ENCODE assay signal across 1 cellular context in genomic region chr14:39266871-39267591, GRCh38.
TF ChIP-seq lines count a peak whose summit lies in the region.

No MANE protein-coding gene starts in this region.

TF ChIP-seq in HepG2, 621 proteins besides CTCF, POLR2A, EP300 and RAD21 (continued from another document and continues in another):
- TF ChIP-seq ZNF691 (CRISPR knock-in tag; IDR thresholded peaks at IDR 0.05; ENCODE audit: borderline replicate concordance, low read depth), result no peak; the same call in 1 of the 2 replicates
- TF ChIP-seq, protein P1, sequence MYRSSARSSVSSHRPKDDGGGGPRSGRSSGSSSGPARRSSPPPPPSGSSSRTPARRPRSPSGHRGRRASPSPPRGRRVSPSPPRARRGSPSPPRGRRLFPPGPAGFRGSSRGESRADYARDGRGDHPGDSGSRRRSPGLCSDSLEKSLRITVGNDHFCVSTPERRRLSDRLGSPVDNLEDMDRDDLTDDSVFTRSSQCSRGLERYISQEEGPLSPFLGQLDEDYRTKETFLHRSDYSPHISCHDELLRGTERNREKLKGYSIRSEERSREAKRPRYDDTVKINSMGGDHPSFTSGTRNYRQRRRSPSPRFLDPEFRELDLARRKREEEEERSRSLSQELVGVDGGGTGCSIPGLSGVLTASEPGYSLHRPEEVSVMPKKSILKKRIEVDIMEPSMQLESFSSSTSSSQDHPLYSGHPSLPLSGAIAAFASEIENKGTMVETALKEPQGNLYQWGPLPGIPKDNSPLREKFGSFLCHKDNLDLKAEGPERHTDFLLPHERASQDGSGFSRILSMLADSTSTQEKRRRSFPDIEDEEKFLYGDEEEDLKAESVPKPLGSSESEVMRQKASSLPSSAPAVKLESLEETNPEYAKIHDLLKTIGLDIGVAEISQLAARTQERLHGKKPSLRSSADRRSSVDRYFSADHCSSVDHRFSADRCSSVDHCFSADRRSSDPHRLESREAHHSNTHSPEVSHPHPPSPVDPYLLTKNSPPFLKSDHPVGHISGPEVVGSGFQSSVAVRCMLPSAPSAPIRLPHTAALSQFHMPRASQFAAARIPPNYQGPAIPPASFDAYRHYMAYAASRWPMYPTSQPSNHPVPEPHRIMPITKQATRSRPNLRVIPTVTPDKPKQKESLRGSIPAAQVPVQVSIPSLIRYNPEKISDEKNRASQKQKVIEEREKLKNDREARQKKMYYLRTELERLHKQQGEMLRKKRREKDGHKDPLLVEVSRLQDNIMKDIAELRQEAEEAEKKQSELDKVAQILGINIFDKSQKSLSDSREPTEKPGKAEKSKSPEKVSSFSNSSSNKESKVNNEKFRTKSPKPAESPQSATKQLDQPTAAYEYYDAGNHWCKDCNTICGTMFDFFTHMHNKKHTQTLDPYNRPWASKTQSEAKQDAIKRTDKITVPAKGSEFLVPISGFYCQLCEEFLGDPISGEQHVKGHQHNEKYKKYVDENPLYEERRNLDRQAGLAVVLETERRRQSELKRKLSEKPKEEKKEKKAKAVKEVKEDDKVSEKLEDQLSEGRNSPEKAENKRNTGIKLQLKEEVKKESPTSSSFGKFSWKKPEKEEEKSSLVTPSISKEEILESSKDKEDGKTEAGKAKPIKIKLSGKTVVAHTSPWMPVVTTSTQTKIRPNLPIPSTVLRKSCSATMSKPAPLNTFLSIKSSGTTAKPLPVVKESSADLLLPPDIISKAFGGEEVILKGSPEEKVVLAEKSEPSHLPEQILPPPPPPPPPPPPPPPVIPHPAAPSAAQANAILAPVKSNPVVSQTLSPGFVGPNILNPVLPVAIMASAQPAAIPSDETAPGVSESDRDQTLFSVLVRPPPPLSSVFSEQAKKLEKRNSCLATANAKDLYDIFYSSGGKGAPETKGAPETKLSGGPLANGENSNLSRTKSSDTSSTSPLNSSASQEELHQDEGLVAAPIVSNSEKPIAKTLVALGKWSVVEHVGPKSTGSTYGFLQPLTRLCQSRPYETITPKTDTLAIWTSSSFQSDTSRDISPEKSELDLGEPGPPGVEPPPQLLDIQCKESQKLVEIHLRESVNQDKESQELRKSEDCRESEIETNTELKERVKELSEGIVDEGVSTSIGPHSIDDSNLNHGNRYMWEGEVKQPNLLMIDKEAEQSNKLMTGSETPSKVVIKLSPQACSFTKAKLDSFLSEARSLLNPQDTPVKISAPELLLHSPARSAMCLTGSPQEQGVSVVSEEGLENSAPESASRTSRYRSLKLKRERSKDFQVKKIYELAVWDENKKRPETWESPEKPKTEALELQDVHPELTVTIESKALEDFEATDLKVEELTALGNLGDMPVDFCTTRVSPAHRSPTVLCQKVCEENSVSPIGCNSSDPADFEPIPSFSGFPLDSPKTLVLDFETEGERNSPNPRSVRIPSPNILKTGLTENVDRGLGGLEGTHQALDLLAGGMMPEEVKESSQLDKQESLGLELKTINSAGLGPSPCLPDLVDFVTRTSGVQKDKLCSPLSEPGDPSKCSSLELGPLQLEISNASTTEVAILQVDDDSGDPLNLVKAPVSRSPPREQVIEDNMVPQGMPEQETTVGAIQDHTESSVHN (CRISPR knock-in tag; IDR thresholded peaks at IDR 0.05), result peak; percentile 3; the same call in 1 of the 2 replicates
- no peak for TF ChIP-seq CHD2 (IDR thresholded peaks at IDR 0.05; ENCODE audit: low read depth, low read length)
- TF ChIP-seq MIXL1 (CRISPR knock-in tag; IDR thresholded peaks at IDR 0.05), result no peak; the same call in 1 of the 2 replicates
- peak; percentile 90; the same call in 1 of the 2 replicates for TF ChIP-seq BRF2 (CRISPR knock-in tag; IDR thresholded peaks at IDR 0.05)
- TF ChIP-seq HOXA3 (CRISPR knock-in tag; IDR thresholded peaks at IDR 0.05), result peak; percentile 82
- TF ChIP-seq ZNF816 (CRISPR knock-in tag; IDR thresholded peaks at IDR 0.05; ENCODE audit: borderline replicate concordance), result peak; percentile 72
- peak; percentile 78; the same call in 1 of the 2 replicates for TF ChIP-seq JUN (CRISPR knock-in tag; IDR thresholded peaks at IDR 0.05)
- peak; percentile 66; the same call in 1 of the 2 replicates for TF ChIP-seq HNRNPUL1 (IDR thresholded peaks at IDR 0.05; ENCODE audit: low read depth, low read length)
- TF ChIP-seq GMEB1 (CRISPR knock-in tag; IDR thresholded peaks at IDR 0.05; ENCODE audit: borderline replicate concordance), result peak; percentile 79
- peak; percentile 95 for TF ChIP-seq ZNF704 (CRISPR knock-in tag; IDR thresholded peaks at IDR 0.05; ENCODE audit: borderline replicate concordance)
- TF ChIP-seq MBNL3 (CRISPR knock-in tag; conservative IDR thresholded peaks at IDR 0.05), result peak; percentile 82; the same call in 1 of the 2 replicates
- TF ChIP-seq EED (CRISPR knock-in tag; IDR thresholded peaks at IDR 0.05), result peak; percentile 81; the same call in 1 of the 2 replicates
- TF ChIP-seq TRIM24 (CRISPR knock-in tag; IDR thresholded peaks at IDR 0.05), result no peak
- TF ChIP-seq NPAS2 (CRISPR knock-in tag; IDR thresholded peaks at IDR 0.05; ENCODE audit: borderline replicate concordance), result 0 out of 2 replicates have a peak, but pooled peaks have one; percentile 1
- TF ChIP-seq KDM5A (IDR thresholded peaks at IDR 0.05; ENCODE audit: borderline replicate concordance, low read length), result no peak; the same call in 1 of the 2 replicates
- TF ChIP-seq, protein P2, sequence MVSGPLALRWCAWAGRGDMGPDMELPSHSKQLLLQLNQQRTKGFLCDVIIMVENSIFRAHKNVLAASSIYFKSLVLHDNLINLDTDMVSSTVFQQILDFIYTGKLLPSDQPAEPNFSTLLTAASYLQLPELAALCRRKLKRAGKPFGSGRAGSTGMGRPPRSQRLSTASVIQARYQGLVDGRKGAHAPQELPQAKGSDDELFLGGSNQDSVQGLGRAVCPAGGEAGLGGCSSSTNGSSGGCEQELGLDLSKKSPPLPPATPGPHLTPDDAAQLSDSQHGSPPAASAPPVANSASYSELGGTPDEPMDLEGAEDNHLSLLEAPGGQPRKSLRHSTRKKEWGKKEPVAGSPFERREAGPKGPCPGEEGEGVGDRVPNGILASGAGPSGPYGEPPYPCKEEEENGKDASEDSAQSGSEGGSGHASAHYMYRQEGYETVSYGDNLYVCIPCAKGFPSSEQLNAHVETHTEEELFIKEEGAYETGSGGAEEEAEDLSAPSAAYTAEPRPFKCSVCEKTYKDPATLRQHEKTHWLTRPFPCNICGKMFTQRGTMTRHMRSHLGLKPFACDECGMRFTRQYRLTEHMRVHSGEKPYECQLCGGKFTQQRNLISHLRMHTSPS (CRISPR knock-in tag; IDR thresholded peaks at IDR 0.05; ENCODE audit: low read depth), result peak; percentile 74
- peak; percentile 85 for TF ChIP-seq ZNF878 (CRISPR knock-in tag; IDR thresholded peaks at IDR 0.05)
- 0 out of 2 replicates have a peak, but pooled peaks have one; percentile 54 for TF ChIP-seq ZNF530 (CRISPR knock-in tag; IDR thresholded peaks at IDR 0.05; ENCODE audit: low read depth)
- peak; percentile 68; the same call in 1 of the 2 replicates for TF ChIP-seq ZFP41 (CRISPR knock-in tag; IDR thresholded peaks at IDR 0.05; ENCODE audit: borderline replicate concordance)
- TF ChIP-seq ZIK1 (CRISPR knock-in tag; IDR thresholded peaks at IDR 0.05; ENCODE audit: borderline replicate concordance, low read depth), result peak; percentile 79; the same call in 1 of the 2 replicates
- peak; percentile 86 for TF ChIP-seq HNRNPK (IDR thresholded peaks at IDR 0.05; ENCODE audit: low read depth, low read length, poor library complexity, severe bottlenecking)
- peak; percentile 72; the same call in 1 of the 2 replicates for TF ChIP-seq ZNF788 (CRISPR knock-in tag; IDR thresholded peaks at IDR 0.05; ENCODE audit: borderline replicate concordance)
- peak; percentile 93 for TF ChIP-seq ZBED4 (CRISPR knock-in tag; IDR thresholded peaks at IDR 0.05; ENCODE audit: borderline replicate concordance)
- no peak for TF ChIP-seq SP1 (IDR thresholded peaks at IDR 0.05)
- peak; percentile 76 for TF ChIP-seq SP1 (CRISPR knock-in tag; IDR thresholded peaks at IDR 0.05)
- no peak; the same call in none of the 2 replicates for TF ChIP-seq ZBTB8A (CRISPR knock-in tag; IDR thresholded peaks at IDR 0.05; ENCODE audit: borderline replicate concordance, low read depth)
- TF ChIP-seq ZNF296 (CRISPR knock-in tag; conservative IDR thresholded peaks at IDR 0.05), result peak; percentile 91
- TF ChIP-seq ZBTB2 (CRISPR knock-in tag; IDR thresholded peaks at IDR 0.05; ENCODE audit: low read depth), result peak; percentile 87
- TF ChIP-seq GATAD2A (CRISPR knock-in tag; IDR thresholded peaks at IDR 0.05), result no peak; the same call in 1 of the 2 replicates
- TF ChIP-seq ZNF564 (CRISPR knock-in tag; IDR thresholded peaks at IDR 0.05), result peak; percentile 77
- TF ChIP-seq JUNB (CRISPR knock-in tag; IDR thresholded peaks at IDR 0.05; ENCODE audit: borderline replicate concordance), result peak; percentile 57; the same call in 1 of the 2 replicates
- TF ChIP-seq, protein P3, sequence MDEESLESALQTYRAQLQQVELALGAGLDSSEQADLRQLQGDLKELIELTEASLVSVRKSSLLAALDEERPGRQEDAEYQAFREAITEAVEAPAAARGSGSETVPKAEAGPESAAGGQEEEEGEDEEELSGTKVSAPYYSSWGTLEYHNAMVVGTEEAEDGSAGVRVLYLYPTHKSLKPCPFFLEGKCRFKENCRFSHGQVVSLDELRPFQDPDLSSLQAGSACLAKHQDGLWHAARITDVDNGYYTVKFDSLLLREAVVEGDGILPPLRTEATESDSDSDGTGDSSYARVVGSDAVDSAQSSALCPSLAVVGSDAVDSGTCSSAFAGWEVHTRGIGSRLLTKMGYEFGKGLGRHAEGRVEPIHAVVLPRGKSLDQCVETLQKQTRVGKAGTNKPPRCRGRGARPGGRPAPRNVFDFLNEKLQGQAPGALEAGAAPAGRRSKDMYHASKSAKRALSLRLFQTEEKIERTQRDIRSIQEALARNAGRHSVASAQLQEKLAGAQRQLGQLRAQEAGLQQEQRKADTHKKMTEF (CRISPR knock-in tag; IDR thresholded peaks at IDR 0.05), result peak; percentile 96
